ENCODE assay signal across 18 cellular contexts in genomic region chr1:63789856-63790605, GRCh38. TPM values are rescaled to one million over a fixed set of nuclear protein-coding genes. Genes with fewer than 3 reads are reported as not detected.
"Had no signal": no experiment of that assay in that cellular context is flagged by ENCODE, and none has a peak within 500 bp of the region (broad histone marks: within the 10 kb centered on the region; RNA-seq: fewer than 3 reads in every experiment).

No MANE protein-coding gene starts in this region.

- H3K4me3 ChIP-seq: gastrocnemius medialis, left ventricle myocardium inferior, right lobe of liver, smooth muscle cell had no signal

- H3K36me3 Mint-ChIP-seq: natural killer cell had no signal

- ATAC-seq: activated naive CD8-positive, alpha-beta T cell treated with anti-CD3 and anti-CD28 coated beads, Interleukin-2, amount 50 U/mL, for 24 hours; natural killer cell; right lobe of liver; stimulated activated naive CD8-positive, alpha-beta T cell treated with anti-CD3 and anti-CD28 coated beads, Interleukin-15, Interleukin-2, amounts not matched to agents 100 U/mL and 50 U/mL, for 24 hours had no signal

- H3K4me1 ChIP-seq: right lobe of liver had no signal

- H3K9me3 ChIP-seq: gastrocnemius medialis, left ventricle myocardium inferior, right lobe of liver had no signal

- H3K27ac ChIP-seq: left ventricle myocardium inferior, right lobe of liver had no signal

- H3K27me3 ChIP-seq: gastrocnemius medialis, right lobe of liver had no signal

- H3K4me3 Mint-ChIP-seq: activated B cell treated with CpG ODN at 0.5 μM for 24 hours; activated CD4-positive, alpha-beta T cell treated with anti-CD3 and anti-CD28 coated beads, Interleukin-2, amount 10 ng/mL, durations not matched to agents 7 days and 5 days; activated naive CD8-positive, alpha-beta T cell treated with anti-CD3 and anti-CD28 coated beads, Interleukin-2, amount 50 U/mL, for 24 hours; natural killer cell had no signal

- H3K9me3 Mint-ChIP-seq: activated B cell treated with CpG ODN at 0.5 μM for 24 hours; activated CD4-positive, alpha-beta T cell treated with anti-CD3 and anti-CD28 coated beads, Interleukin-2, amount 10 ng/mL, durations not matched to agents 7 days and 5 days; activated naive CD8-positive, alpha-beta T cell treated with anti-CD3 and anti-CD28 coated beads, Interleukin-2, amount 50 U/mL, for 24 hours; natural killer cell had no signal

- H3K27ac Mint-ChIP-seq: activated B cell treated with CpG ODN at 0.5 μM for 24 hours; activated CD4-positive, alpha-beta T cell treated with anti-CD3 and anti-CD28 coated beads, Interleukin-2, amount 10 ng/mL, durations not matched to agents 7 days and 5 days; activated naive CD8-positive, alpha-beta T cell treated with anti-CD3 and anti-CD28 coated beads, Interleukin-2, amount 50 U/mL, for 24 hours; natural killer cell had no signal

- DNase-seq: activated B cell treated with CpG ODN at 0.5 μM for 24 hours; activated CD4-positive, alpha-beta T cell treated with anti-CD3 and anti-CD28 coated beads, Interleukin-2, amount 10 ng/mL, durations not matched to agents 7 days and 5 days; activated naive CD4-positive, alpha-beta T cell treated with Interleukin-2 at 50 U/mL for 16 hours; activated naive CD8-positive, alpha-beta T cell treated with anti-CD3 and anti-CD28 coated beads, Interleukin-2, amount 50 U/mL, for 24 hours; activated T-cell treated with anti-CD3 and anti-CD28 coated beads for 4 hours; aorta; erythroblast; gastrocnemius medialis; left ventricle myocardium inferior; mesenchymal stem cell; natural killer cell; nucleus accumbens; right lobe of liver; stimulated activated naive CD8-positive, alpha-beta T cell treated with anti-CD3 and anti-CD28 coated beads, Interleukin-15, Interleukin-2, amounts not matched to agents 100 U/mL and 50 U/mL, for 24 hours; trophoblast cell had no signal

- H3K36me3 ChIP-seq: gastrocnemius medialis, left ventricle myocardium inferior, right lobe of liver had no signal

- H3K4me1 Mint-ChIP-seq: activated B cell treated with CpG ODN at 0.5 μM for 24 hours; activated naive CD8-positive, alpha-beta T cell treated with anti-CD3 and anti-CD28 coated beads, Interleukin-2, amount 50 U/mL, for 24 hours; natural killer cell had no signal

- H3K4me2 ChIP-seq: smooth muscle cell had no signal

- H3K27me3 Mint-ChIP-seq: activated CD4-positive, alpha-beta T cell treated with anti-CD3 and anti-CD28 coated beads, Interleukin-2, amount 10 ng/mL, durations not matched to agents 7 days and 5 days had no signal

- FAIRE-seq: TTC549 had no signal

RNA-seq across cellular contexts. Expression of gene ROR1, which starts 16.2 kb away (rescaled TPM):
- total RNA-seq: activated CD4-positive, alpha-beta T cell treated with anti-CD3 and anti-CD28 coated beads, Interleukin-2, amount 10 ng/mL, durations not matched to agents 7 days and 5 days; T-helper 2 cell treated with Interferon-gamma antibody and Interleukin-4, amounts not matched to agents 100 ng/mL and 5 ng/mL, for 36 hours had no signal
